22 cellular contexts compared by ENCODE assay signal in the genomic region with DNA sequence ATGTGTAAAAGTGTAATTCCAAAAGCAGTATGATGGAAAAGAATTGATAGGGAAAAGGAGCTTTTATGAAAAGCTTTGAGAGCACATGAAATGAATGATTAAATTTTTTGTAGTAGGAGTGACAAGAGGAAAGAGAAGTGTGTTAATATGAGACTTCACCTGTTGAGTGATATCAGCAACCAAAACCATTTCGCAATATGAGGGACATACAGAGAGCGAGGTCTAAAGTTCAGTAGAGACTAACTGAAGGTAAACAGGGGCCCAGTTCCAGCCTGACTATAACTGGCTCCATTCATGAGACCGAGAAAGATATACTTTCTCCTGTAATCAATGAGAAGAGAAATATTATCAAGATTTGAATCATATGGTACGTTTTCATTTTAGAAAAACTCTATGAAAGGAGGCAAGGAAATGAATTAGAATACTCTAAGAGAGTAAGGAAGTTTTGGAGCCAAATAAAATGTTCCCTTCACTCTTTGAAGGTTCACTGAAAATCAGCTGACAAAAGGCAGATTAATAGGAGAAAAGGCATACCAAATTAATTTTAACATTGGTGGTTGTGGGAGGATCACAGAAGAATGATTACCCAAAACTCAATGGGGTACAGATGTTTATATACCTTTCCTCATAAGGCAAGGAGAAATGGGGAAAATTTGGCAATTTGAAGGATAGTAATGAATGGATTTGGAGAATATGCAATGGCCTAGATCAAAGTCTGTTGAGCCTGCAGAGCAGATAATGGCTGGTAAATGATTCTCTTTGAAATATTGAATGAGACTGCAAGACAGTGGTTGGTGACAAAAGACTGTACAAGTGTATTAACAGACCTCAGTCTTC.
"Had no signal": no experiment of that assay in that cellular context is flagged by ENCODE, and none has a peak within 500 bp of the region (broad histone marks: within the 10 kb centered on the region; RNA-seq: fewer than 3 reads in every experiment).

No MANE protein-coding gene starts in this region.

- H3K36me3 Mint-ChIP-seq: naive B cell; stimulated activated effector memory CD8-positive, alpha-beta T cell treated with anti-CD3 and anti-CD28 coated beads, Interleukin-12 subunit alpha, Interleukin-12 subunit beta, amount 100 ng/mL, for 72 hours had no signal

- DNase-seq: effector memory CD8-positive, alpha-beta T cell; erythroblast; esophagus squamous epithelium; kidney; left lung; lower lobe of right lung; naive B cell; stimulated activated CD4-positive, alpha-beta T cell treated with anti-CD3 and anti-CD28 coated beads, Interleukin-2, amount 100 ng/mL, for 24 hours; stimulated activated CD4-positive, alpha-beta T cell treated with anti-CD3 and anti-CD28 coated beads, Interleukin-4, amount 100 ng/mL, for 24 hours; stimulated activated naive CD4-positive, alpha-beta T cell treated with Interleukin-2 at 50 U/mL for 16 hours; stomach; thyroid gland; trophoblast cell had no signal

- H3K36me3 ChIP-seq: esophagus squamous epithelium, left lung, lower lobe of right lung, neutrophil, stomach, thyroid gland, vagina had no signal

- ATAC-seq: effector memory CD8-positive, alpha-beta T cell; left lung; lower lobe of right lung; natural killer cell treated with Interleukin-12 subunit alpha and Interleukin-12 subunit beta and Interleukin-15 and Interleukin-18, amount 100 ng/mL, for 72 hours; sciatic nerve; stimulated activated effector memory CD8-positive, alpha-beta T cell treated with anti-CD3 and anti-CD28 coated beads, Interleukin-12 subunit alpha, Interleukin-12 subunit beta, amount 100 ng/mL, for 72 hours had no signal

- H3K27ac Mint-ChIP-seq: effector memory CD8-positive, alpha-beta T cell; naive B cell; natural killer cell treated with Interleukin-12 subunit alpha and Interleukin-12 subunit beta and Interleukin-15 and Interleukin-18, amount 100 ng/mL, for 72 hours; progenitor cell of endocrine pancreas; stimulated activated effector memory CD8-positive, alpha-beta T cell treated with anti-CD3 and anti-CD28 coated beads, Interleukin-12 subunit alpha, Interleukin-12 subunit beta, amount 100 ng/mL, for 72 hours had no signal

- H3K9ac ChIP-seq: parathyroid adenoma had no signal

- H2AFZ ChIP-seq: parathyroid adenoma had no signal

- H3K27ac ChIP-seq: coronary artery, esophagus squamous epithelium, left lung, lower lobe of right lung, neutrophil, parathyroid adenoma, stomach, thyroid gland, vagina had no signal

- H3K27me3 Mint-ChIP-seq: effector memory CD8-positive, alpha-beta T cell; naive B cell; natural killer cell treated with Interleukin-12 subunit alpha and Interleukin-12 subunit beta and Interleukin-15 and Interleukin-18, amount 100 ng/mL, for 72 hours; progenitor cell of endocrine pancreas had no signal

- H3K4me1 Mint-ChIP-seq: naive B cell; neural crest cell; stimulated activated effector memory CD8-positive, alpha-beta T cell treated with anti-CD3 and anti-CD28 coated beads, Interleukin-12 subunit alpha, Interleukin-12 subunit beta, amount 100 ng/mL, for 72 hours had no signal

- H3K9me3 ChIP-seq: esophagus squamous epithelium, lower lobe of right lung, neutrophil, stomach, thyroid gland, vagina had no signal

- H3K4me1 ChIP-seq: esophagus squamous epithelium, left lung, lower lobe of right lung, parathyroid adenoma, stomach, thyroid gland, vagina had no signal

- H3K4me3 ChIP-seq: coronary artery, esophagus squamous epithelium, left lung, lower lobe of right lung, stomach, thyroid gland, vagina had no signal

- H3K4me3 Mint-ChIP-seq: effector memory CD8-positive, alpha-beta T cell; naive B cell; natural killer cell treated with Interleukin-12 subunit alpha and Interleukin-12 subunit beta and Interleukin-15 and Interleukin-18, amount 100 ng/mL, for 72 hours; neural crest cell; stimulated activated effector memory CD8-positive, alpha-beta T cell treated with anti-CD3 and anti-CD28 coated beads, Interleukin-12 subunit alpha, Interleukin-12 subunit beta, amount 100 ng/mL, for 72 hours had no signal

- H3K27me3 ChIP-seq: esophagus squamous epithelium, left lung, neutrophil, stomach, thyroid gland, vagina had no signal

- H3K9me3 Mint-ChIP-seq: neural crest cell had no signal
